Comparison of ENCODE assay signal across 23 cellular contexts in the genomic region with DNA sequence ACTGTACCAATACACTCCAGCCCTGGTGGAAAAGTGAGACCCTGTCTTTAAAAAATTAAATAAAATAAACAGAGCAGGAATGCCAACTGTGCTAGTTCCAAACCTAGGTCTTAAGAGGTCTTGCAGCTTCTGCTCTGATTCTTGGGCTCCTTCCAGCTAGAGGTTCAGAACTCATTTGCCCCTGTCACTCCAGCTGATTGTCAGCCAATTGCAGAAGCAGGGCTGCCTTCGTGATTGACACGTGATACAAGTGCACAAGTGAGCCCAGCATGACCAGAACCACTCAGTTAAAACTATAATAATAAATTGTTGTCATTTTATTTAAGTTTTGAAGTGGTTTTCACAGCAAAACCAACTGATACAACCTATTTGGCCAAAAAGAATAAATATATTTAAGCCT.
"Had no signal": no experiment of that assay in that cellular context is flagged by ENCODE, and none has a peak within 500 bp of the region (broad histone marks: within the 10 kb centered on the region; RNA-seq: fewer than 3 reads in every experiment).

No MANE protein-coding gene starts in this region.

- H3K36me3 ChIP-seq: left ventricle myocardium inferior, pancreas, prostate gland, spleen, suprapubic skin, thoracic aorta, tibial artery, upper lobe of right lung had no signal

- ATAC-seq: naive thymus-derived CD4-positive, alpha-beta T cell; natural killer cell treated with Interleukin-12 subunit alpha and Interleukin-12 subunit beta and Interleukin-15 and Interleukin-18, amount 100 ng/mL, for 72 hours; pancreas; right cardiac atrium; sciatic nerve; stimulated activated effector memory CD8-positive, alpha-beta T cell treated with anti-CD3 and anti-CD28 coated beads, Interleukin-12 subunit alpha, Interleukin-12 subunit beta, amount 100 ng/mL, for 72 hours; upper lobe of right lung had no signal

- H3K4me2 ChIP-seq: hepatocyte had no signal

- H3K4me3 ChIP-seq: hepatocyte, left ventricle myocardium inferior, lung, pancreas, prostate gland, spleen, suprapubic skin, thoracic aorta, tibial artery, upper lobe of right lung had no signal

- H2AFZ ChIP-seq: hepatocyte had no signal

- H3K4me1 ChIP-seq: left ventricle myocardium inferior, pancreas, prostate gland, spleen, suprapubic skin, tibial artery, upper lobe of right lung had no signal

- H3K27me3 ChIP-seq: hepatocyte, pancreas, spleen, suprapubic skin, tibial artery, upper lobe of right lung had no signal

- DNase-seq: islet precursor cell; left ventricle myocardium inferior; mesendoderm; naive thymus-derived CD4-positive, alpha-beta T cell; pancreas; posterior cingulate gyrus; retina; right cardiac atrium; small intestine; spleen; stimulated activated CD4-positive, alpha-beta T cell treated with anti-CD3 and anti-CD28 coated beads, Interleukin-4, amount 100 ng/mL, for 24 hours; stimulated activated naive CD4-positive, alpha-beta T cell; tibial artery; trophoblast cell; upper lobe of right lung had no signal

- H3K9me3 ChIP-seq: left ventricle myocardium inferior, pancreas, prostate gland, spleen, suprapubic skin, thoracic aorta, tibial artery, upper lobe of right lung had no signal

- H3K79me2 ChIP-seq: hepatocyte had no signal

- H3K27ac ChIP-seq: hepatocyte, left ventricle myocardium inferior, pancreas, prostate gland, spleen, suprapubic skin, thoracic aorta, tibial artery, upper lobe of right lung had no signal
